In genomic region chr7:5532520-5533335, GRCh38 we compare ENCODE assay signal across 8 cellular contexts. TPM values are rescaled to one million over a fixed set of nuclear protein-coding genes. Genes with fewer than 3 reads are reported as not detected.
DNase-seq lines count a peak whose midpoint lies in the region; ATAC-seq and TF ChIP-seq lines count a peak whose summit lies in the region.

No MANE protein-coding gene starts in this region.

- peak overlapping the region; percentile 99 to 100 (median 100) for H3K27ac ChIP-seq in transverse colon

- TF ChIP-seq CTCF in mucosa of descending colon (IDR thresholded peaks at IDR 0.05), result no peak
- no peak for TF ChIP-seq CTCF in transverse colon (IDR thresholded peaks at IDR 0.05)

- H3K27ac Mint-ChIP-seq in central memory CD8-positive, alpha-beta T cell (ENCODE audit: low read depth), result peak overlapping the region; percentile 96

- peak overlapping the region; percentile 99 for H3K4me3 Mint-ChIP-seq in central memory CD8-positive, alpha-beta T cell

- H3K36me3 Mint-ChIP-seq in central memory CD8-positive, alpha-beta T cell (ENCODE audit: insufficient read depth), result peaks cover 37% of the 10 kb centered on the region

- WGBS in transverse colon (ENCODE audit: low coverage in 1 of 2), 2 donors, result 30% methylated on average over 19 of the region's 19 CpGs; no CpG with 5 or more reads in 1 of the 2 donors

- H3K9me3 Mint-ChIP-seq in central memory CD8-positive, alpha-beta T cell, result no peaks in the 10 kb centered on the region

- intact Hi-C loops in mucosa of descending colon (cut with DNase I, micrococcal nuclease) (no loop called here), transverse colon (cut with DNase I; ENCODE audit: low total_unique reads) (no loop called here)

- in situ Hi-C loops in transverse colon (cut with MboI; ENCODE audit: low pct_ligation_motif_present in 1 of 4, low pct_unique_long_range_greater_than_20kb in 1 of 4, low sequenced_read_pairs in 3 of 4), result no loop called here

- TF ChIP-seq EP300 in transverse colon (IDR thresholded peaks at IDR 0.05; ENCODE audit: low read depth), result no peak

- TF ChIP-seq POLR2A in Raji (IDR thresholded peaks at IDR 0.05; ENCODE audit: insufficient read depth, low read depth, low read length) (peak; percentile 80), transverse colon (IDR thresholded peaks at IDR 0.05) (peak; percentile 67)

- H3K9me3 ChIP-seq in mucosa of descending colon (no peaks in the 10 kb centered on the region), transverse colon (no peaks in the 10 kb centered on the region)

- no peaks in the 10 kb centered on the region for H3K27me3 Mint-ChIP-seq in central memory CD8-positive, alpha-beta T cell

- ATAC-seq in GM18867 (IDR thresholded peaks at IDR 0.05; ENCODE audit: unreplicated experiment) (peak; percentile 32), HG02943 (IDR thresholded peaks at IDR 0.05; ENCODE audit: low read depth, unreplicated experiment) (peak; percentile 27), mucosa of descending colon (peak; percentile 54)
- no peak for ATAC-seq in central memory CD8-positive, alpha-beta T cell (replicated peaks; ENCODE audit: extremely low read depth, poor library complexity, severe bottlenecking)

- H3K36me3 ChIP-seq in mucosa of descending colon (ENCODE audit: low read depth) (peaks cover 11% of the 10 kb centered on the region), transverse colon (peaks cover 0 to 20% (median 17%) of the 10 kb centered on the region in 4 donors)

- H3K4me3 ChIP-seq in mucosa of descending colon, result no peak overlapping the region
- H3K4me3 ChIP-seq in transverse colon, result peak overlapping the region in 3 of 4 donors; percentile 5 to 98 (median 95)

- H3K27me3 ChIP-seq in transverse colon, result no peaks in the 10 kb centered on the region

- peak in 1 of 2 donors; percentile 22 for DNase-seq in central memory CD8-positive, alpha-beta T cell (ENCODE audit: low spot score in 2 of 2)
- DNase-seq in mucosa of descending colon (peak; percentile 89 to 96 (median 91)), transverse colon (peak; percentile 89), dedifferentiated amniotic fluid mesenchymal stem cell (ENCODE audit: extremely low spot score) (no peak), HCEC 1CT (no peak)

- H3K4me1 ChIP-seq in mucosa of descending colon (ENCODE audit: low read depth) (peaks cover 29% of the 10 kb centered on the region), transverse colon (peaks cover 12 to 40% (median 26%) of the 10 kb centered on the region in 4 donors)

- peaks cover 30% of the 10 kb centered on the region for H3K4me1 Mint-ChIP-seq in central memory CD8-positive, alpha-beta T cell

RNA-seq across cellular contexts. Expression of gene ACTB, which starts 2.3 kb away (rescaled TPM):
- total RNA-seq in mucosa of descending colon, result 1,000 to 10,000 TPM; 4,159 to 6,919 (median 5,576) TPM
- 1,000 to 10,000 TPM; 4,023 to 7,543 (median 4,610) TPM for total RNA-seq in transverse colon

RNA-seq across cellular contexts. Expression of gene FBXL18, which starts 19.1 kb away (rescaled TPM):
- total RNA-seq in mucosa of descending colon (10 to 100 TPM in 1 of 3 donors, 1 to 10 TPM in 2; 8.5 to 10.5 (median 9.8) TPM), transverse colon (10 to 100 TPM in 2 of 4 donors, 1 to 10 TPM in 2; 8.5 to 22.8 (median 9.4) TPM)

RNA-seq across cellular contexts. Expression of gene FSCN1, which starts 59.9 kb away (rescaled TPM):
- total RNA-seq in mucosa of descending colon, result 10 to 100 TPM in 2 of 3 donors, 1 to 10 TPM in 1; 5.5 to 17.3 (median 12.7) TPM
- total RNA-seq in transverse colon, result 10 to 100 TPM in 2 of 4 donors, 1 to 10 TPM in 2; 6.2 to 18.3 (median 10.7) TPM

Comparison
In these comparisons a context has a peak if more than half of its experiments do, and no peak if none do; other contexts are left out.
1. DNase-seq: peak in mucosa of descending colon (3 of 3) and transverse colon (single experiment); none in dedifferentiated amniotic fluid mesenchymal stem cell (single experiment) and HCEC 1CT (single experiment).